Comparison of ENCODE assay signal across 11 cellular contexts in the genomic region with DNA sequence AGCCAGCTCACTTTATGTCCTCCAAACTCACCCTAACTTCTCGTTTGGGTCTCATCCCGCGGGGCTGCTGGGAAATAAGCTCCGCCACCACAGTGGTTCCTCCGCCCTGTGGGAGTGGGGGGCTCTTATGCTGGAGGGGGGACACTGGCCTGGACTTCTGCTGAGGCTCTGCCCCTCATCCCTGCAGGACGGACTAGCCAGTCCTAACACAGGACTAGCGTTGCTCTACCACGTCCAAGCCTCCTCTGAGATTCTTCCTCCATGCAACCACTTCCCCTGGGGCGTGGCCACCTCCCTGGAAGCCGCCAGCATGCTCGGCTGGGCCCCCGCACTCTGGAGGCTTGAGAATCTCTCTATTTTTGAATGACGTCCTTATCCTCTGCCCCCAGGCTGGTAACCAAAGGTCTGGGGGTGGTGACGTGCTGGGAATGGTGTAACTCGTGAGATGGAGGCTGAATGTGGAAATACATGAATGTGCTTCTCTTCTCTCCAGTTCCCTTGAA. TPM values are rescaled to one million over a fixed set of nuclear protein-coding genes. Genes with fewer than 3 reads are reported as not detected.
A peak's percentile ranks its signal among the peaks of the same experiment; 100 is the strongest.
DNase-seq lines count a peak whose midpoint lies in the region; ATAC-seq and TF ChIP-seq lines count a peak whose summit lies in the region.
"Had no signal": no experiment of that assay in that cellular context is flagged by ENCODE, and none has a peak within 500 bp of the region (broad histone marks: within the 10 kb centered on the region; RNA-seq: fewer than 3 reads in every experiment).

No MANE protein-coding gene starts in this region.

- H3K36me3 Mint-ChIP-seq in GM23338 (ENCODE audit: low read depth) (peaks cover 22% of the 10 kb centered on the region), progenitor cell of endocrine pancreas (ENCODE audit: insufficient read depth) (peaks cover 8% of the 10 kb centered on the region)
- H3K36me3 Mint-ChIP-seq: activated naive CD4-positive, alpha-beta T cell treated with anti-CD3 and anti-CD28 coated beads, Interleukin-2, amount 50 U/mL, for 72 hours had no signal

- TF ChIP-seq CTCF in GM23338 (conservative IDR thresholded peaks at IDR 0.05; ENCODE audit: low read depth in 2 of 2): no peak
- TF ChIP-seq CTCF in progenitor cell of endocrine pancreas (IDR thresholded peaks at IDR 0.05; ENCODE audit: unreplicated experiment): no peak
- TF ChIP-seq CTCF in omental fat pad (IDR thresholded peaks at IDR 0.05): no peak

- peak overlapping the region; percentile 78; the same call in 1 of the 2 replicates for H3K4me2 ChIP-seq in GM23338

- no peaks in the 10 kb centered on the region for H3K36me3 ChIP-seq in GM23338 (ENCODE audit: insufficient read depth)
- H3K36me3 ChIP-seq: heart left ventricle had no signal

- H3K4me3 ChIP-seq in GM23338: peak overlapping the region; percentile 51; the same call in 1 of the 2 replicates

- DNase-seq in GM23338 (ENCODE audit: low spot score) (no peak), OCI-M1 (lab: John Stamatoyannopoulos, UW) (peak; percentile 28), epidermal melanocyte (ENCODE audit: insufficient read length, low spot score) (peak; percentile 86), progenitor cell of endocrine pancreas (ENCODE audit: low spot score, unreplicated experiment) (no peak), omental fat pad (ENCODE audit: low spot score) (no peak), H4 (ENCODE audit: low spot score) (no peak)

- H3K4me1 Mint-ChIP-seq in GM23338 (peaks cover 76% of the 10 kb centered on the region), progenitor cell of endocrine pancreas (ENCODE audit: low read depth) (peaks cover 40% of the 10 kb centered on the region)

- peak overlapping the region; percentile 21 for H3K27ac Mint-ChIP-seq in GM23338
- peak overlapping the region; percentile 95 for H3K27ac Mint-ChIP-seq in progenitor cell of endocrine pancreas

- H3K27me3 Mint-ChIP-seq in GM23338 (ENCODE audit: insufficient read depth, low read depth, poor library complexity) (peaks cover 12% of the 10 kb centered on the region), progenitor cell of endocrine pancreas (peaks cover 13% of the 10 kb centered on the region)

- no peaks in the 10 kb centered on the region for H3K9me2 ChIP-seq in GM23338 (ENCODE audit: insufficient read depth)

- H3K27me3 ChIP-seq in GM23338 (ENCODE audit: insufficient read depth): no peaks in the 10 kb centered on the region

- 0 out of 2 replicates have a peak, but pooled peaks cover 9% of the 10 kb centered on the region for H3F3A ChIP-seq in GM23338 (replicated peaks; ENCODE audit: low read depth)

- no peak for ATAC-seq in GM23338
- no peak for ATAC-seq in omental fat pad (ENCODE audit: low FRiP score)
- no peak for ATAC-seq in GM19324 (IDR thresholded peaks at IDR 0.05; ENCODE audit: low FRiP score, unreplicated experiment)
- ATAC-seq in HG02610 (IDR thresholded peaks at IDR 0.05; ENCODE audit: unreplicated experiment): no peak
- ATAC-seq: heart left ventricle had no signal

- no peaks in the 10 kb centered on the region for H4K20me1 ChIP-seq in GM23338 (replicated peaks; ENCODE audit: insufficient read depth)

- peaks cover 24% of the 10 kb centered on the region for H3K79me2 ChIP-seq in GM23338 (replicated peaks; ENCODE audit: insufficient read depth)

- H3K4me3 Mint-ChIP-seq in GM23338 (peak overlapping the region; percentile 73), progenitor cell of endocrine pancreas (ENCODE audit: low read depth) (peak overlapping the region; percentile 81)

- no peak overlapping the region for H2AFZ ChIP-seq in GM23338

- H3K4me1 ChIP-seq in GM23338 (ENCODE audit: insufficient read depth): peaks cover 42% of the 10 kb centered on the region

- H3K27ac ChIP-seq in GM23338 (ENCODE audit: low read depth): no peak overlapping the region

- peaks cover 4% of the 10 kb centered on the region for H3K9me3 Mint-ChIP-seq in GM23338
- no peaks in the 10 kb centered on the region for H3K9me3 Mint-ChIP-seq in progenitor cell of endocrine pancreas (ENCODE audit: low read depth)
- H3K9me3 Mint-ChIP-seq: activated naive CD4-positive, alpha-beta T cell treated with anti-CD3 and anti-CD28 coated beads, Interleukin-2, amount 50 U/mL, for 72 hours had no signal

TF ChIP-seq in GM23338, 12 proteins besides CTCF, POLR2A, EP300 and RAD21 (continues in another document):
- TF ChIP-seq REST (IDR thresholded peaks at IDR 0.05; ENCODE audit: unreplicated experiment): no peak
- no peak for TF ChIP-seq ETS1 (IDR thresholded peaks at IDR 0.05)
- TF ChIP-seq CREB1 (CRISPR knock-in tag; IDR thresholded peaks at IDR 0.05; ENCODE audit: low read depth): no peak
- no peak for TF ChIP-seq EZH2 (IDR thresholded peaks at IDR 0.05; ENCODE audit: low read depth, unreplicated experiment)
- TF ChIP-seq EZH2phosphoT487 (IDR thresholded peaks at IDR 0.05; ENCODE audit: unreplicated experiment): no peak

RNA-seq across cellular contexts. Expression of gene RAB17, which starts 0.9 kb away (rescaled TPM):
- total RNA-seq in GM23338 (2014; rRNA removed; shearing (Covaris generic)): 21.4 and 26.9 TPM in 2 replicates
- polyA plus RNA-seq in GM23338 (2016; fragmentation: Nextera tagmentation; extraction: Ambion mirVana): 17.4 and 22.4 TPM in 2 replicates
- total RNA-seq in progenitor cell of endocrine pancreas (49.9 and 52.0 TPM in 2 replicates), omental fat pad (1 to 10 TPM in 2 of 4 donors, under 1 TPM in 1, not detected in 1; 0.84 to 8.6 (median 3.5) TPM)
- total RNA-seq in H4 (2014; rRNA removed; shearing (Covaris generic)): not detected in 2 replicates

RNA-seq across cellular contexts. Expression of gene PRLH, which starts 25.1 kb away (rescaled TPM):
- not detected in 2 replicates for total RNA-seq in GM23338 (2014; rRNA removed; shearing (Covaris generic))
- not detected in 2 replicates for polyA plus RNA-seq in GM23338 (2016; fragmentation: Nextera tagmentation; extraction: Ambion mirVana)
- total RNA-seq in progenitor cell of endocrine pancreas (not detected in 2 replicates), omental fat pad (not detected)
- not detected in 2 replicates for total RNA-seq in H4 (2014; rRNA removed; shearing (Covaris generic))
- total RNA-seq: activated naive CD4-positive, alpha-beta T cell treated with anti-CD3 and anti-CD28 coated beads, Interleukin-2, amount 50 U/mL, for 72 hours; heart left ventricle; skeletal muscle tissue had no signal
- polyA plus RNA-seq: heart left ventricle had no signal

RNA-seq across cellular contexts. Expression of gene LRRFIP1, which starts 36.0 kb away (rescaled TPM):
- 57.4 and 59.6 TPM in 2 replicates for total RNA-seq in GM23338 (2014; rRNA removed; shearing (Covaris generic))
- 160 and 178 TPM in 2 replicates for polyA plus RNA-seq in GM23338 (2016; fragmentation: Nextera tagmentation; extraction: Ambion mirVana)
- total RNA-seq in progenitor cell of endocrine pancreas: 68.6 and 71.4 TPM in 2 replicates
- 100 to 1,000 TPM in 3 of 4 donors, 10 to 100 TPM in 1; 90.0 to 257 (median 113) TPM for total RNA-seq in omental fat pad
- total RNA-seq in H4 (2014; rRNA removed; shearing (Covaris generic)): 19.0 and 21.5 TPM in 2 replicates

Comparison
In these comparisons a context has a peak if more than half of its experiments do, and no peak if none do; other contexts are left out.
1. DNase-seq: peak in OCI-M1 (single experiment) and epidermal melanocyte (single experiment); none in GM23338 (single experiment), progenitor cell of endocrine pancreas (single experiment), omental fat pad (single experiment) and H4 (single experiment).